Comparison of ENCODE assay signal across 32 cellular contexts in genomic region chr9:21404146-21404545, GRCh38. TPM values are rescaled to one million over a fixed set of nuclear protein-coding genes. Genes with fewer than 3 reads are reported as not detected.
"Had no signal": no experiment of that assay in that cellular context is flagged by ENCODE, and none has a peak within 500 bp of the region (broad histone marks: within the 10 kb centered on the region; RNA-seq: fewer than 3 reads in every experiment).

No MANE protein-coding gene starts in this region.

- H3K9me3 ChIP-seq: left lung, lower lobe of right lung, pancreas, prostate gland, sigmoid colon, tibial nerve, uterus had no signal

- H3K27ac ChIP-seq: left lung, lower lobe of right lung, pancreas, prostate gland, sigmoid colon, tibial nerve, uterus had no signal

- H3K4me3 ChIP-seq: left lung, lower lobe of right lung, pancreas, prostate gland, sigmoid colon, tibial nerve, uterus had no signal

- FAIRE-seq: pancreas, small intestine had no signal

- DNase-seq: hippocampal formation; kidney; left colon; left lung; lower lobe of right lung; mammary epithelial cell; mesenchymal stem cell; naive thymus-derived CD8-positive, alpha-beta T cell; nucleus accumbens; pancreas; posterior cingulate gyrus; retina; right cardiac atrium; sigmoid colon; small intestine; stimulated activated CD4-positive, alpha-beta T cell treated with anti-CD3 and anti-CD28 coated beads, Interleukin-1b, Interleukin-23, amount 100 ng/mL, for 48 hours; stimulated activated CD4-positive, alpha-beta T cell treated with anti-CD3 and anti-CD28 coated beads, Interleukin-2, amount 100 ng/mL, for 48 hours; stimulated activated CD4-positive, alpha-beta T cell treated with anti-CD3 and anti-CD28 coated beads, Interleukin-4, amount 100 ng/mL, for 4 hours; stimulated activated CD8-positive, alpha-beta memory T cell treated with anti-CD3 and anti-CD28 coated beads, Interleukin-4, amount 100 ng/mL, for 48 hours; stimulated activated naive CD4-positive, alpha-beta T cell treated with Interleukin-2 at 50 U/mL for 16 hours; stimulated activated naive CD8-positive, alpha-beta T cell treated with anti-CD3 and anti-CD28 coated beads, Interleukin-15, amount 100 ng/mL, for 72 hours; substantia nigra; uterus had no signal

- H3K36me3 ChIP-seq: left lung, lower lobe of right lung, pancreas, prostate gland, sigmoid colon, tibial nerve, uterus had no signal

- H3K4me1 ChIP-seq: pancreas, prostate gland, uterus had no signal

RNA-seq across cellular contexts. Expression of gene IFNA8, which starts 4.8 kb away (rescaled TPM):
- total RNA-seq: kidney; left colon; left lung; liver; lower lobe of right lung; mammary epithelial cell; mucosa of gallbladder; naive thymus-derived CD8-positive, alpha-beta T cell; neural crest cell; osteoblast; pancreas; prostate gland; right cardiac atrium; sigmoid colon; temporal lobe; tibial nerve; ureter; uterus had no signal
- polyA plus RNA-seq: liver; mammary epithelial cell; naive thymus-derived CD8-positive, alpha-beta T cell; pancreas; right cardiac atrium; sigmoid colon; small intestine; thymus had no signal

RNA-seq across cellular contexts. Expression of gene IFNA2, which starts 18.9 kb away (rescaled TPM):
- total RNA-seq: kidney; left colon; left lung; liver; lower lobe of right lung; mammary epithelial cell; mucosa of gallbladder; naive thymus-derived CD8-positive, alpha-beta T cell; neural crest cell; osteoblast; pancreas; prostate gland; right cardiac atrium; temporal lobe; tibial nerve; ureter; uterus had no signal
- polyA plus RNA-seq: liver; mammary epithelial cell; naive thymus-derived CD8-positive, alpha-beta T cell; pancreas; right cardiac atrium; small intestine; thymus had no signal

RNA-seq across cellular contexts. Expression of gene IFNA1, which starts 36.1 kb away (rescaled TPM):
- total RNA-seq: kidney; left colon; left lung; liver; mammary epithelial cell; mucosa of gallbladder; naive thymus-derived CD8-positive, alpha-beta T cell; neural crest cell; osteoblast; pancreas; prostate gland; right cardiac atrium; sigmoid colon; temporal lobe; tibial nerve; ureter; uterus had no signal
- polyA plus RNA-seq: liver; mammary epithelial cell; naive thymus-derived CD8-positive, alpha-beta T cell; pancreas; right cardiac atrium; small intestine had no signal

RNA-seq across cellular contexts. Expression of gene IFNA13, which starts 36.3 kb away (rescaled TPM):
- total RNA-seq: kidney; left colon; left lung; liver; mammary epithelial cell; mucosa of gallbladder; naive thymus-derived CD8-positive, alpha-beta T cell; neural crest cell; osteoblast; pancreas; prostate gland; right cardiac atrium; sigmoid colon; temporal lobe; tibial nerve; ureter; uterus had no signal
- polyA plus RNA-seq: liver; mammary epithelial cell; naive thymus-derived CD8-positive, alpha-beta T cell; right cardiac atrium; sigmoid colon; small intestine had no signal

RNA-seq across cellular contexts. Expression of gene IFNA6, which starts 53.5 kb away (rescaled TPM):
- total RNA-seq: kidney; left colon; left lung; liver; lower lobe of right lung; mammary epithelial cell; mucosa of gallbladder; naive thymus-derived CD8-positive, alpha-beta T cell; neural crest cell; osteoblast; pancreas; right cardiac atrium; sigmoid colon; temporal lobe; tibial nerve; ureter; uterus had no signal
- polyA plus RNA-seq: liver; mammary epithelial cell; naive thymus-derived CD8-positive, alpha-beta T cell; pancreas; right cardiac atrium; sigmoid colon; small intestine; thymus had no signal
